In the genomic region with DNA sequence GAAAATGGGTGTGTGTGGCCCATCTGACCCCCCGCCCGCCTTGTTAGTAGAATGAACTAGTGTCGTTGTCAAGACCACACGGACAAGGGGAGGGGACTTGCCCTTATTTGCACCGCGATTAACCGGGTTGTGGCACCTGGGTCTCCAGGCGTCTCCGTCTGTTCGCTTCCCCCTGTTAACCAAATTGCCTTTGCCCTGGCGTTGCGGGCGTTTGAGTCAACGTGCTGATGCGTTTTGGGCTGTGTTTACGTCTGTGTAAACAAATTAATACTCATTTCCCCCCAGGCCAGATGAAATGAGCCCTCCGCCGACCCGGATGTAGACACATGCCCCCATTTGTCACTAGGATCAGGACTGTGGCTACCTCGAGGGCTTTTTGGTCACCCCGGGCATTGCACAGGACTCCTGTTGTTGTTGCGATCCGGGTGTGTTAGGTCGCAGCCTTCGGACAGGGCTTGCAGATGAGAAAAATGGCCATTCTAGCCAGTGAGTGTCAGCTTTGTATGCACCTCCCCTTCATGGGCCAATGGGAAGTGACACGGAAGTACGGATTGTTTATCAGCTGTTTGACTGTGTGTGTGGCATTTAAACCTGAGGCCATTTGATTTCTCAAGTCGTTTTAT, we compare ENCODE assay signal across 8 cellular contexts. TPM values are rescaled to one million over a fixed set of nuclear protein-coding genes. Genes with fewer than 3 reads are reported as not detected.
A peak's percentile ranks its signal among the peaks of the same experiment; 100 is the strongest.
DNase-seq lines count a peak whose midpoint lies in the region; ATAC-seq and TF ChIP-seq lines count a peak whose summit lies in the region.

No MANE protein-coding gene starts in this region.

- no peaks in the 10 kb centered on the region for H3K36me3 ChIP-seq in mucosa of descending colon (ENCODE audit: low read depth)

- ATAC-seq in GM19467 (IDR thresholded peaks at IDR 0.05; ENCODE audit: unreplicated experiment) (peak; percentile 84), mucosa of descending colon (peak; percentile 90)

- intact Hi-C loops in mucosa of descending colon (cut with DNase I, micrococcal nuclease) = no loop called here

- peak overlapping the region; percentile 86 for H3K4me3 ChIP-seq in epithelial cell of esophagus (ENCODE audit: low read length)
- H3K4me3 ChIP-seq in mucosa of descending colon = peak overlapping the region; percentile 100

- H3K9me3 ChIP-seq in mucosa of descending colon = no peaks in the 10 kb centered on the region

- no peak for TF ChIP-seq CTCF in epithelial cell of esophagus (IDR thresholded peaks at IDR 0.05; ENCODE audit: insufficient read depth, low read depth, low read length, missing control alignments)
- no peak for TF ChIP-seq CTCF in mucosa of descending colon (IDR thresholded peaks at IDR 0.05)

- DNase-seq in COLO829 (ENCODE audit: low spot score) (peak; percentile 52), HPDE6-E6E7 (ENCODE audit: extremely low spot score) (peak; percentile 75), NOMO-1 treated with dmso at 0.1 percent for 144 hours (lab: John Stamatoyannopoulos, UW; ENCODE audit: unreplicated experiment) (peak; percentile 91), epithelial cell of esophagus (ENCODE audit: low read depth) (peak; percentile 87), mucosa of descending colon (peak; percentile 70 to 88 (median 76))
- peak; percentile 41 for DNase-seq in activated CD8-positive, alpha-beta memory T cell treated with anti-CD3 and anti-CD28 coated beads, Interleukin-2, amount 50 U/mL, for 4 hours
- DNase-seq in stimulated activated CD8-positive, alpha-beta memory T cell treated with anti-CD3 and anti-CD28 coated beads, Interleukin-4, amount 100 ng/mL, for 24 hours (ENCODE audit: low read depth) = peak; percentile 32

- H3K4me1 ChIP-seq in mucosa of descending colon (ENCODE audit: low read depth) = peaks cover 6% of the 10 kb centered on the region

RNA-seq across cellular contexts. Expression of gene RBL2, which starts 0.9 kb away (rescaled TPM):
- total RNA-seq in mucosa of descending colon = 10 to 100 TPM; 55.0 to 75.6 (median 75.2) TPM

Comparison
In these comparisons a context has a peak if more than half of its experiments do, and no peak if none do; other contexts are left out.
1. Peak in every context shown above with its lines: DNase-seq, ATAC-seq and H3K4me3 ChIP-seq.
2. DNase-seq: peak in every context shown above with its lines; median percentile 91 in NOMO-1 treated with dmso at 0.1 percent for 144 hours; 87 in epithelial cell of esophagus; 76 in mucosa of descending colon; 75 in HPDE6-E6E7; 52 in COLO829; 41 in activated CD8-positive, alpha-beta memory T cell treated with anti-CD3 and anti-CD28 coated beads, Interleukin-2, amount 50 U/mL, for 4 hours; 32 in stimulated activated CD8-positive, alpha-beta memory T cell treated with anti-CD3 and anti-CD28 coated beads, Interleukin-4, amount 100 ng/mL, for 24 hours.